14 cellular contexts compared by ENCODE assay signal in genomic region chr10:1425886-1426285, GRCh38.
A peak's percentile ranks its signal among the peaks of the same experiment; 100 is the strongest.
DNase-seq lines count a peak whose midpoint lies in the region; ATAC-seq, FAIRE-seq and TF ChIP-seq lines count a peak whose summit lies in the region.
"Had no signal": no experiment of that assay in that cellular context is flagged by ENCODE, and none has a peak within 500 bp of the region (broad histone marks: within the 10 kb centered on the region; RNA-seq: fewer than 3 reads in every experiment).

No MANE protein-coding gene starts in this region.

- peak in 1 of 2 experiments; percentile 46; a peak in 2 of 4 replicates for TF ChIP-seq EP300 in GM12878 (IDR thresholded peaks at IDR 0.05; ENCODE audit: borderline replicate concordance in 1 of 2, control insufficient read depth in 1 of 2, low read depth in 2 of 2, low read length in 2 of 2)

- RAD21 ChIA-PET in GM12878 (lab: Charles Lee; ENCODE audit: unreplicated experiment): interaction anchor here (0.6 to 2.4 kb wide), 9 partner anchors 10 to 312 kb away, joined by 3 to 16 read pairs (median 3); partner anchors contain the start of gene ADARB2

- TF ChIP-seq RAD21 in GM12878 (IDR thresholded peaks at IDR 0.05; ENCODE audit: insufficient read depth, low read depth, low read length): no peak

- intact Hi-C loops in GM12878 (cut with micrococcal nuclease; ENCODE audit: unreplicated experiment) (loop anchor here (10.0 kb wide), 2 partner anchors 139 to 239 kb away; no protein-coding TSS in a partner anchor), Right ventricle myocardium inferior (cut with DNase I) (no loop called here), body of pancreas (cut with DNase I) (no loop called here)

- H3K9ac ChIP-seq in GM12878 (ENCODE audit: control insufficient read depth, insufficient read depth, low read length): no peak overlapping the region
- H3K9ac ChIP-seq: parathyroid adenoma had no signal

- POLR2A ChIA-PET in GM12878 (lab: Charles Lee): no interaction called here

- TF ChIP-seq CTCF in GM12878 (IDR thresholded peaks at IDR 0.05 in 2 of 3, conservative IDR thresholded peaks at IDR 0.05 in 1 of 3; ENCODE audit: control insufficient read depth in 2 of 3, extremely low read depth in 1 of 3, insufficient read depth in 1 of 3, low read depth in 3 of 3, low read length in 3 of 3) (no peak), body of pancreas (IDR thresholded peaks at IDR 0.05) (no peak)

- no peaks in the 10 kb centered on the region for H3K79me2 ChIP-seq in GM12878 (ENCODE audit: control insufficient read depth, insufficient read depth, low read length)
- H3K79me2 ChIP-seq: parathyroid adenoma had no signal

- H3K4me1 ChIP-seq in GM12878 (ENCODE audit: control insufficient read depth, insufficient read depth, low read length) (peaks cover 16% of the 10 kb centered on the region), body of pancreas (peaks cover 2% of the 10 kb centered on the region)
- H3K4me1 ChIP-seq: parathyroid adenoma had no signal

- WGBS in GM12878 (ENCODE audit: insufficient coverage, insufficient replicate concordance, low lambda C conversion rate, missing lambda C conversion rate): 4% methylated on average over 7 of the region's 7 CpGs
- 44 to 58% methylated on average over 7 of the region's 7 CpGs for WGBS in body of pancreas, 2 donors

- DNase-seq in GM12878 (ENCODE audit: low read depth, low spot score): peak; percentile 50
- DNase-seq in stimulated activated CD4-positive, alpha-beta T cell treated with anti-CD3 and anti-CD28 coated beads, Interleukin-12 subunit alpha, Interleukin-12 subunit beta, amount 100 ng/mL, for 4 hours: no peak
- DNase-seq in Right ventricle myocardium inferior (ENCODE audit: missing footprints): no peak
- no peak for DNase-seq in erythroblast (lab: John Stamatoyannopoulos, UW)
- DNase-seq in body of pancreas: no peak
- DNase-seq: activated CD8-positive, alpha-beta memory T cell treated with anti-CD3 and anti-CD28 coated beads, Interleukin-2, amount 10 ng/mL, durations not matched to agents 7 days and 5 days; NCI-H526 treated with DMSO at 0.1 percent for 48 hours; T-cell had no signal

- no peaks in the 10 kb centered on the region; the same call in 1 of the 2 replicates for H4K20me1 ChIP-seq in GM12878 (ENCODE audit: control insufficient read depth, insufficient read depth)

- H3K4me3 ChIP-seq in GM12878 (no peak overlapping the region), body of pancreas (no peak overlapping the region)
- H3K4me3 ChIP-seq: K562 had no signal

- no peaks in the 10 kb centered on the region for H3K36me3 ChIP-seq in GM12878 (ENCODE audit: control insufficient read depth in 2 of 2, insufficient read depth in 2 of 2, low read length in 1 of 2)
- H3K36me3 ChIP-seq in body of pancreas (replicated peaks in 1 of 2; ENCODE audit: insufficient read depth in 1 of 2, low read depth in 2 of 2): no peaks in the 10 kb centered on the region

- H2AFZ ChIP-seq in GM12878 (ENCODE audit: control insufficient read depth, low read depth, low read length): no peak overlapping the region
- H2AFZ ChIP-seq: parathyroid adenoma had no signal

- H3K27ac ChIP-seq in GM12878 (ENCODE audit: control insufficient read depth, insufficient read depth) (no peak overlapping the region), body of pancreas (no peak overlapping the region)
- H3K27ac ChIP-seq: parathyroid adenoma had no signal

- BruUV-seq in GM12878 (replicated peaks; lab: Mats Ljungman, UMichigan): no TSS peak

- peak; percentile 74 for ATAC-seq in GM18511 (IDR thresholded peaks at IDR 0.05; ENCODE audit: unreplicated experiment)
- ATAC-seq in GM21423 (IDR thresholded peaks at IDR 0.05; ENCODE audit: unreplicated experiment): peak; percentile 76
- peak; percentile 70 for ATAC-seq in HG03139 (IDR thresholded peaks at IDR 0.05; ENCODE audit: unreplicated experiment)
- peak; percentile 88 for ATAC-seq in GM12878
- no peak for ATAC-seq in Right ventricle myocardium inferior
- no peak for ATAC-seq in body of pancreas
- ATAC-seq: activated CD8-positive, alpha-beta memory T cell treated with anti-CD3 and anti-CD28 coated beads, Interleukin-2, amount 10 ng/mL, durations not matched to agents 7 days and 5 days; K562; T-cell had no signal

- peak overlapping the region; percentile 15 for H3K4me2 ChIP-seq in GM12878 (ENCODE audit: control insufficient read depth, insufficient read depth)

- in situ Hi-C loops in GM12878 (cut with MboI): no loop called here

- CTCF ChIA-PET in GM12878 (lab: Yijun Ruan, JAX): interaction anchor here (0.9 to 1.0 kb wide), 2 partner anchors 17 to 290 kb away, joined by 3 to 5 read pairs; no protein-coding TSS in a partner anchor

- H3K9me3 ChIP-seq in GM12878 (replicated peaks; ENCODE audit: control insufficient read depth, insufficient read depth, low read length) (no peaks in the 10 kb centered on the region; the same call in 2 of the 3 replicates), body of pancreas (no peaks in the 10 kb centered on the region)

- no peak for FAIRE-seq in GM12878 (lab: Jason Lieb, UNC)
- FAIRE-seq: K562, urothelium cell line had no signal

- no peaks in the 10 kb centered on the region for H3K27me3 ChIP-seq in GM12878 (replicated peaks in 1 of 2; ENCODE audit: control insufficient read depth in 2 of 2, insufficient read depth in 2 of 2, low read length in 1 of 2)
- peaks cover 0 to 16% of the 10 kb centered on the region in 2 donors for H3K27me3 ChIP-seq in body of pancreas

- SMC1A ChIA-PET in GM12878 (lab: Charles Lee; ENCODE audit: uncharacterized antibody, unreplicated experiment): interaction anchor here (0.6 to 3.9 kb wide), 16 partner anchors 10 to 861 kb away, joined by 3 to 35 read pairs (median 3); no protein-coding TSS in a partner anchor

- TF ChIP-seq POLR2A in GM12878 (IDR thresholded peaks at IDR 0.05; ENCODE audit: low read depth, low read length) (no peak), erythroblast (IDR thresholded peaks at IDR 0.05; ENCODE audit: low read length) (no peak), body of pancreas (IDR thresholded peaks at IDR 0.05) (no peak)

TF ChIP-seq in GM12878, 131 proteins besides CTCF, POLR2A, EP300 and RAD21 (continues in another document):
- TF ChIP-seq EED (IDR thresholded peaks at IDR 0.05; ENCODE audit: low read depth) (peak; percentile 42; the same call in 1 of the 2 replicates), KAT2A (conservative IDR thresholded peaks at IDR 0.05; ENCODE audit: control insufficient read depth, low read depth, low read length) (no peak), ETV6 (conservative IDR thresholded peaks at IDR 0.05 in 1 of 2, IDR thresholded peaks at IDR 0.05 in 1 of 2; ENCODE audit: borderline replicate concordance in 1 of 2, low read depth in 1 of 2) (peak in 1 of 2 experiments; percentile 96; a peak in 2 of 4 replicates), IKZF2 (IDR thresholded peaks at IDR 0.05) (peak; percentile 31 to 33; a peak in 2 of 4 replicates), BCLAF1 (IDR thresholded peaks at IDR 0.05) (no peak), RCOR1 (conservative IDR thresholded peaks at IDR 0.05; ENCODE audit: low read depth, low read length) (no peak), SPI1 (IDR thresholded peaks at IDR 0.05; ENCODE audit: borderline replicate concordance, insufficient read depth, low read depth, low read length) (peak; percentile 66), PML (IDR thresholded peaks at IDR 0.05; ENCODE audit: low read length) (no peak), SMAD1 (IDR thresholded peaks at IDR 0.05; ENCODE audit: low read depth, partially characterized antibody) (no peak), MLLT1 (IDR thresholded peaks at IDR 0.05) (no peak), IKZF1 (conservative IDR thresholded peaks at IDR 0.05) (peak; percentile 48)

Comparison
In these comparisons a context has a peak if more than half of its experiments do, and no peak if none do; other contexts are left out.
1. ATAC-seq: peak in GM18511 (single experiment), GM21423 (single experiment), HG03139 (single experiment) and GM12878 (single experiment); none in Right ventricle myocardium inferior (single experiment) and body of pancreas (single experiment).